Comparison of ENCODE assay signal across 11 cellular contexts in the genomic region with DNA sequence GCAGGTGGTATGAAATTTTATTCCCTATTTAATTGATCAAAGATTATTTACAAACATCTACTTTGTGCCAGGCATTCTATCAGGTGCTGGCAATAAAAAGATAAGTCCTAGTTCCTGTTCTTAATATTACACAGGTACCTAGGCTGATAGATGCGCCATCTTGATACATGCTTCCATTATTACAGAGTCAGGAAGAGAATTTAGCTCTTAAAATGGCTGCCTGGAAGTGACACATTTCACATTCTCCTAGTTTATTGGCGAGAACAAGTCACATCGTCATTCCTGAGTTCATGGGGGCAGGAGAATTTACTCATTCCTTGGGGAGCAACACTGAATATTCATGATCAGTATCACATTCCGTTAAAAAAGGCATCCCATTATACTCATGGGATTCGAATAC. TPM values are rescaled to one million over a fixed set of nuclear protein-coding genes. Genes with fewer than 3 reads are reported as not detected.
A peak's percentile ranks its signal among the peaks of the same experiment; 100 is the strongest.
DNase-seq lines count a peak whose midpoint lies in the region; ATAC-seq and TF ChIP-seq lines count a peak whose summit lies in the region.
"Had no signal": no experiment of that assay in that cellular context is flagged by ENCODE, and none has a peak within 500 bp of the region (broad histone marks: within the 10 kb centered on the region; RNA-seq: fewer than 3 reads in every experiment).

No MANE protein-coding gene starts in this region.

- H3K4me2 ChIP-seq in SK-N-SH, result no peak overlapping the region

- no peak overlapping the region for H3K4me3 ChIP-seq in SK-N-SH (ENCODE audit: low read depth in 2 of 2, low read length in 1 of 2)
- H3K4me3 ChIP-seq in neutrophil (ENCODE audit: low read depth in 1 of 2, low read length in 1 of 2), result peak overlapping the region; percentile 94 to 97
- H3K4me3 ChIP-seq in WERI-Rb-1 (ENCODE audit: low read depth, low read length), result no peak overlapping the region

- H3K36me3 ChIP-seq in SK-N-SH (replicated peaks in 1 of 2; ENCODE audit: control insufficient read depth in 1 of 2, insufficient read depth in 2 of 2, low read length in 1 of 2), result peaks cover 12 to 13% of the 10 kb centered on the region in 2 experiments
- no peaks in the 10 kb centered on the region for H3K36me3 ChIP-seq in neutrophil
- H3K36me3 ChIP-seq in WERI-Rb-1, result peaks cover 9% of the 10 kb centered on the region

- TF ChIP-seq RAD21 in SK-N-SH (IDR thresholded peaks at IDR 0.05; ENCODE audit: low read length), result no peak

- H3K9me3 Mint-ChIP-seq in IgD-negative memory B cell, result no peaks in the 10 kb centered on the region
- no peaks in the 10 kb centered on the region for H3K9me3 Mint-ChIP-seq in activated naive CD8-positive, alpha-beta T cell treated with anti-CD3 and anti-CD28 coated beads, Interleukin-2, amount 10 ng/mL, durations not matched to agents 7 days and 5 days

- peaks cover 3 to 14% of the 10 kb centered on the region in 2 experiments; a peak in 3 of 4 replicates for H3K4me1 ChIP-seq in SK-N-SH (ENCODE audit: control insufficient read depth in 1 of 2, insufficient read depth in 2 of 2, low read depth in 1 of 2, low read length in 1 of 2)
- H3K4me1 ChIP-seq in neutrophil (ENCODE audit: control insufficient read depth in 1 of 2, insufficient read depth in 1 of 2, low read depth in 1 of 2, low read length in 1 of 2), result peaks cover 37 to 41% of the 10 kb centered on the region in 2 experiments

- no peaks in the 10 kb centered on the region for H3F3A ChIP-seq in SK-N-SH (replicated peaks; ENCODE audit: insufficient read depth)

- no peaks in the 10 kb centered on the region for H3K27me3 ChIP-seq in SK-N-SH (ENCODE audit: insufficient read depth)
- no peaks in the 10 kb centered on the region for H3K27me3 ChIP-seq in neutrophil
- H3K27me3 ChIP-seq in WERI-Rb-1 (ENCODE audit: insufficient read depth, low read depth, severe bottlenecking), result no peaks in the 10 kb centered on the region

- no peak for TF ChIP-seq EP300 in SK-N-SH (IDR thresholded peaks at IDR 0.05; ENCODE audit: borderline replicate concordance in 1 of 2, low read depth in 1 of 2, low read length in 1 of 2)

- H2AFZ ChIP-seq in SK-N-SH (ENCODE audit: low read depth), result 0 out of 2 replicates have a peak overlapping the region, but pooled peaks have one; percentile 96

- H3K36me3 Mint-ChIP-seq in IgD-negative memory B cell, result peaks cover 3% of the 10 kb centered on the region
- H3K36me3 Mint-ChIP-seq in activated naive CD8-positive, alpha-beta T cell treated with anti-CD3 and anti-CD28 coated beads, Interleukin-2, amount 10 ng/mL, durations not matched to agents 7 days and 5 days, result peaks cover 33% of the 10 kb centered on the region

- TF ChIP-seq CTCF in SK-N-SH (IDR thresholded peaks at IDR 0.05) (no peak), neutrophil (IDR thresholded peaks at IDR 0.05) (no peak), WERI-Rb-1 (IDR thresholded peaks at IDR 0.05; ENCODE audit: low read depth, low read length) (no peak)

- DNase-seq in SK-N-SH, result no peak
- DNase-seq in activated naive CD8-positive, alpha-beta T cell treated with anti-CD3 and anti-CD28 coated beads, Interleukin-2, amount 10 ng/mL, durations not matched to agents 7 days and 5 days, result no peak
- DNase-seq in OCI-M2 (lab: John Stamatoyannopoulos, UW; ENCODE audit: unreplicated experiment), result no peak
- no peak for DNase-seq in WERI-Rb-1
- DNase-seq in stimulated activated CD4-positive, alpha-beta T cell treated with anti-CD3 and anti-CD28 coated beads, Interleukin-4, amount 100 ng/mL, for 4 hours, result no peak
- DNase-seq: effector CD8-positive, alpha-beta T cell; NCI-H1417 treated with DMSO at 0.1 percent for 48 hours; NK-92 treated with Interleukin-12 subunit alpha and Interleukin-12 subunit beta, amount 100 ng/mL, for 24 hours had no signal

- H4K20me1 ChIP-seq in SK-N-SH (ENCODE audit: insufficient read depth), result no peaks in the 10 kb centered on the region

- no peaks in the 10 kb centered on the region for H3K27me3 Mint-ChIP-seq in IgD-negative memory B cell
- no peaks in the 10 kb centered on the region for H3K27me3 Mint-ChIP-seq in activated naive CD8-positive, alpha-beta T cell treated with anti-CD3 and anti-CD28 coated beads, Interleukin-2, amount 10 ng/mL, durations not matched to agents 7 days and 5 days

- H3K27ac ChIP-seq in SK-N-SH (ENCODE audit: low read depth in 2 of 2, low read length in 1 of 2), result no peak overlapping the region
- H3K27ac ChIP-seq in neutrophil, result peak overlapping the region; percentile 97
- H3K27ac ChIP-seq in WERI-Rb-1, result no peak overlapping the region

- H3K4me1 Mint-ChIP-seq in IgD-negative memory B cell, result peaks cover 21 to 26% (median 23%) of the 10 kb centered on the region in 3 donors
- H3K4me1 Mint-ChIP-seq in activated naive CD8-positive, alpha-beta T cell treated with anti-CD3 and anti-CD28 coated beads, Interleukin-2, amount 10 ng/mL, durations not matched to agents 7 days and 5 days, result peaks cover 23% of the 10 kb centered on the region

- H3K4me3 Mint-ChIP-seq in IgD-negative memory B cell, result peak overlapping the region in 3 of 4 donors; percentile 93 to 99 (median 94)
- H3K4me3 Mint-ChIP-seq in activated naive CD8-positive, alpha-beta T cell treated with anti-CD3 and anti-CD28 coated beads, Interleukin-2, amount 10 ng/mL, durations not matched to agents 7 days and 5 days, result peak overlapping the region; percentile 88

- no peaks in the 10 kb centered on the region for H3K9me3 ChIP-seq in SK-N-SH
- H3K9me3 ChIP-seq in neutrophil, result no peaks in the 10 kb centered on the region
- no peaks in the 10 kb centered on the region for H3K9me3 ChIP-seq in WERI-Rb-1 (ENCODE audit: severe bottlenecking)

- POLR2A ChIA-PET in SK-N-SH (lab: Yijun Ruan, JAX), result no interaction called here
- POLR2A ChIA-PET in activated naive CD8-positive, alpha-beta T cell treated with anti-CD3 and anti-CD28 coated beads, Interleukin-2, amount 10 ng/mL, durations not matched to agents 7 days and 5 days (lab: Charles Lee), result interaction anchor here (0.6 to 3.9 kb wide), 12 partner anchors 11 to 144 kb away, joined by 3 to 14 read pairs (median 4); no protein-coding TSS in a partner anchor

- no peak for ATAC-seq in SK-N-SH treated with all-trans-retinoic acid at 6 μM for 48 hours
- ATAC-seq in activated naive CD8-positive, alpha-beta T cell treated with anti-CD3 and anti-CD28 coated beads, Interleukin-2, amount 10 ng/mL, durations not matched to agents 7 days and 5 days (ENCODE audit: low read depth), result no peak

- peaks cover 34% of the 10 kb centered on the region for H3K79me2 ChIP-seq in SK-N-SH (ENCODE audit: insufficient read depth)

- no peak overlapping the region for H3K9ac ChIP-seq in SK-N-SH

- 97% methylated on average over 5 of the region's 5 CpGs for WGBS in SK-N-SH (ENCODE audit: low lambda C conversion rate)

- peak overlapping the region; percentile 90 to 99 (median 96) for H3K27ac Mint-ChIP-seq in IgD-negative memory B cell
- H3K27ac Mint-ChIP-seq in activated naive CD8-positive, alpha-beta T cell treated with anti-CD3 and anti-CD28 coated beads, Interleukin-2, amount 10 ng/mL, durations not matched to agents 7 days and 5 days, result peak overlapping the region; percentile 98

- CTCF ChIA-PET in SK-N-SH (lab: Yijun Ruan, JAX), result interaction anchor here (1.0 to 4.6 kb wide), 2 partner anchors 10 to 73 kb away, joined by 4 to 25 read pairs; no protein-coding TSS in a partner anchor

- H3K9me2 ChIP-seq in SK-N-SH, result no peaks in the 10 kb centered on the region

TF ChIP-seq in SK-N-SH, 30 proteins besides CTCF, POLR2A, EP300 and RAD21:
- TF ChIP-seq TEAD4 (IDR thresholded peaks at IDR 0.05; ENCODE audit: borderline replicate concordance, insufficient read depth), result no peak
- no peak for TF ChIP-seq POLR2AphosphoS5 (IDR thresholded peaks at IDR 0.05; ENCODE audit: low read depth, low read length)
- no peak for TF ChIP-seq RCOR1 (IDR thresholded peaks at IDR 0.05; ENCODE audit: low read length)
- TF ChIP-seq SMC3 (IDR thresholded peaks at IDR 0.05; ENCODE audit: low read depth, low read length), result no peak
TF ChIP-seq in SK-N-SH: peak in this region for 0.

TF ChIP-seq in SK-N-SH treated with all-trans-retinoic acid at 6 μM for 48 hours, 23 proteins besides CTCF, POLR2A, EP300 and RAD21 (continues in another document):
- TF ChIP-seq, protein P1, sequence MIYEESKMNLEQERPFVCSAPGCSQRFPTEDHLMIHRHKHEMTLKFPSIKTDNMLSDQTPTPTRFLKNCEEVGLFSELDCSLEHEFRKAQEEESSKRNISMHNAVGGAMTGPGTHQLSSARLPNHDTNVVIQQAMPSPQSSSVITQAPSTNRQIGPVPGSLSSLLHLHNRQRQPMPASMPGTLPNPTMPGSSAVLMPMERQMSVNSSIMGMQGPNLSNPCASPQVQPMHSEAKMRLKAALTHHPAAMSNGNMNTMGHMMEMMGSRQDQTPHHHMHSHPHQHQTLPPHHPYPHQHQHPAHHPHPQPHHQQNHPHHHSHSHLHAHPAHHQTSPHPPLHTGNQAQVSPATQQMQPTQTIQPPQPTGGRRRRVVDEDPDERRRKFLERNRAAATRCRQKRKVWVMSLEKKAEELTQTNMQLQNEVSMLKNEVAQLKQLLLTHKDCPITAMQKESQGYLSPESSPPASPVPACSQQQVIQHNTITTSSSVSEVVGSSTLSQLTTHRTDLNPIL (CRISPR knock-in tag; IDR thresholded peaks at IDR 0.05; ENCODE audit: low read depth), result no peak
- TF ChIP-seq CSDC2 (CRISPR knock-in tag; IDR thresholded peaks at IDR 0.05) (no peak), OSR1 (CRISPR knock-in tag; IDR thresholded peaks at IDR 0.05) (no peak), TCF4 (CRISPR knock-in tag; IDR thresholded peaks at IDR 0.05; ENCODE audit: borderline replicate concordance) (no peak), ZFP3 (CRISPR knock-in tag; IDR thresholded peaks at IDR 0.05) (no peak), ZC3H10 (CRISPR knock-in tag; IDR thresholded peaks at IDR 0.05) (no peak), RARB (CRISPR knock-in tag; IDR thresholded peaks at IDR 0.05) (no peak), ZNF8 (CRISPR knock-in tag; IDR thresholded peaks at IDR 0.05) (no peak)
- TF ChIP-seq, protein P2, sequence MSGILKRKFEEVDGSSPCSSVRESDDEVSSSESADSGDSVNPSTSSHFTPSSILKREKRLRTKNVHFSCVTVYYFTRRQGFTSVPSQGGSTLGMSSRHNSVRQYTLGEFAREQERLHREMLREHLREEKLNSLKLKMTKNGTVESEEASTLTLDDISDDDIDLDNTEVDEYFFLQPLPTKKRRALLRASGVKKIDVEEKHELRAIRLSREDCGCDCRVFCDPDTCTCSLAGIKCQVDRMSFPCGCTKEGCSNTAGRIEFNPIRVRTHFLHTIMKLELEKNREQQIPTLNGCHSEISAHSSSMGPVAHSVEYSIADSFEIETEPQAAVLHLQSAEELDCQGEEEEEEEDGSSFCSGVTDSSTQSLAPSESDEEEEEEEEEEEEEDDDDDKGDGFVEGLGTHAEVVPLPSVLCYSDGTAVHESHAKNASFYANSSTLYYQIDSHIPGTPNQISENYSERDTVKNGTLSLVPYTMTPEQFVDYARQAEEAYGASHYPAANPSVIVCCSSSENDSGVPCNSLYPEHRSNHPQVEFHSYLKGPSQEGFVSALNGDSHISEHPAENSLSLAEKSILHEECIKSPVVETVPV (CRISPR knock-in tag; IDR thresholded peaks at IDR 0.05), result no peak

RNA-seq across cellular contexts. Expression of a gene that starts 1.1 kb away (rescaled TPM):
- polyA plus RNA-seq in SK-N-SH (2012; rRNA removed), result 52.2 and 68.8 TPM in 2 replicates
- 75.8 and 92.7 TPM in 2 replicates for polyA plus RNA-seq in SK-N-SH (2012; cell fraction: cytosol; rRNA removed)
- 17.9 and 49.5 TPM in 2 replicates for polyA plus RNA-seq in SK-N-SH (2012; cell fraction: nucleus; rRNA removed)
- polyA plus RNA-seq in IgD-negative memory B cell, result 117 TPM
- total RNA-seq in activated naive CD8-positive, alpha-beta T cell treated with anti-CD3 and anti-CD28 coated beads, Interleukin-2, amount 10 ng/mL, durations not matched to agents 7 days and 5 days, result 100 to 1,000 TPM; 117 to 118 TPM

Comparison
In these comparisons a context has a peak if more than half of its experiments do, and no peak if none do; other contexts are left out.
1. H3K4me3 ChIP-seq: peak in neutrophil (2 of 2); none in SK-N-SH (0 of 2) and WERI-Rb-1 (single experiment).